13 cellular contexts compared by ENCODE assay signal in genomic region chr14:65849558-65849957, GRCh38.
DNase-seq lines count a peak whose midpoint lies in the region; ATAC-seq and TF ChIP-seq lines count a peak whose summit lies in the region.
"Had no signal": no experiment of that assay in that cellular context is flagged by ENCODE, and none has a peak within 500 bp of the region (broad histone marks: within the 10 kb centered on the region; RNA-seq: fewer than 3 reads in every experiment).

No MANE protein-coding gene starts in this region.

- H3K27ac ChIP-seq in DND-41 (ENCODE audit: low read length), result peak overlapping the region; percentile 92
- H3K27ac ChIP-seq in transverse colon, result no peak overlapping the region
- H3K27ac ChIP-seq: colonic mucosa, pancreas, upper lobe of right lung had no signal

- H3K4me2 ChIP-seq in DND-41 (ENCODE audit: insufficient read depth, low read length), result peak overlapping the region; percentile 56

- no peak for TF ChIP-seq EP300 in transverse colon (IDR thresholded peaks at IDR 0.05; ENCODE audit: low read depth)

- no peaks in the 10 kb centered on the region for H3K79me2 ChIP-seq in DND-41 (ENCODE audit: insufficient read depth, low read length)

- H2AFZ ChIP-seq in DND-41 (ENCODE audit: low read depth, low read length), result peak overlapping the region; percentile 57

- H3K4me3 ChIP-seq in DND-41 (ENCODE audit: low read depth in 1 of 2, low read length in 2 of 2), result peak overlapping the region in 1 of 2 experiments; percentile 30; a peak in 1 of 4 replicates
- H3K4me3 ChIP-seq in transverse colon, result no peak overlapping the region
- H3K4me3 ChIP-seq: colonic mucosa, pancreas, upper lobe of right lung had no signal

- no peak for TF ChIP-seq CTCF in DND-41 (IDR thresholded peaks at IDR 0.05; ENCODE audit: borderline replicate concordance, extremely low read depth, low read length, poor library complexity, severe bottlenecking)
- TF ChIP-seq CTCF in transverse colon (IDR thresholded peaks at IDR 0.05), result no peak

- H3K4me3 Mint-ChIP-seq in effector memory CD8-positive, alpha-beta T cell, result peak overlapping the region; percentile 57 to 63

- no peak for TF ChIP-seq POLR2A in transverse colon (IDR thresholded peaks at IDR 0.05)

- H3K4me1 Mint-ChIP-seq in effector memory CD8-positive, alpha-beta T cell (ENCODE audit: low read depth in 2 of 2), result peaks cover 42 to 57% of the 10 kb centered on the region in 2 donors

- peak overlapping the region; percentile 92 to 97 for H3K27ac Mint-ChIP-seq in effector memory CD8-positive, alpha-beta T cell

- peak overlapping the region; percentile 67 for H3K9ac ChIP-seq in DND-41 (ENCODE audit: low read depth, low read length)

- in situ Hi-C loops in transverse colon (cut with MboI; ENCODE audit: low pct_ligation_motif_present in 1 of 4, low pct_unique_long_range_greater_than_20kb in 1 of 4, low sequenced_read_pairs in 3 of 4), result loop anchor here in 1 of 4 donors (25.0 kb wide), 1 partner anchor 687 kb away; no protein-coding TSS in a partner anchor

- no peaks in the 10 kb centered on the region for H3K27me3 ChIP-seq in DND-41 (ENCODE audit: insufficient read depth, low read length, poor library complexity)
- no peaks in the 10 kb centered on the region for H3K27me3 ChIP-seq in transverse colon
- H3K27me3 ChIP-seq: colonic mucosa, pancreas, upper lobe of right lung had no signal

- no peaks in the 10 kb centered on the region for H4K20me1 ChIP-seq in DND-41 (ENCODE audit: insufficient read depth, low read length)

- H3K9me3 Mint-ChIP-seq in effector memory CD8-positive, alpha-beta T cell, result no peaks in the 10 kb centered on the region

- H3K27me3 Mint-ChIP-seq in effector memory CD8-positive, alpha-beta T cell, result no peaks in the 10 kb centered on the region

- intact Hi-C loops in transverse colon (cut with DNase I; ENCODE audit: low total_unique reads), result no loop called here

- H3K36me3 Mint-ChIP-seq in effector memory CD8-positive, alpha-beta T cell (ENCODE audit: insufficient read depth), result peaks cover 6% of the 10 kb centered on the region

- H3K4me1 ChIP-seq in DND-41 (ENCODE audit: insufficient read depth, low read length) (peaks cover 93% of the 10 kb centered on the region), transverse colon (no peaks in the 10 kb centered on the region)
- H3K4me1 ChIP-seq: Caco-2, colonic mucosa, upper lobe of right lung had no signal

- H3K36me3 ChIP-seq in DND-41 (ENCODE audit: insufficient read depth, low read length), result peaks cover 3% of the 10 kb centered on the region; the same call in 1 of the 2 replicates
- H3K36me3 ChIP-seq in transverse colon, result no peaks in the 10 kb centered on the region
- H3K36me3 ChIP-seq: colonic mucosa, pancreas, upper lobe of right lung had no signal

- no peaks in the 10 kb centered on the region for H3K9me3 ChIP-seq in DND-41 (ENCODE audit: insufficient read depth, low read length, severe bottlenecking)
- no peaks in the 10 kb centered on the region for H3K9me3 ChIP-seq in transverse colon
- H3K9me3 ChIP-seq: Caco-2, colonic mucosa, pancreas, upper lobe of right lung had no signal

- DNase-seq in DMS153 (lab: John Stamatoyannopoulos, UW), result peak; percentile 21
- no peak for DNase-seq in DMS153 treated with DMSO at 0.1 percent for 48 hours (lab: John Stamatoyannopoulos, UW; ENCODE audit: unreplicated experiment)
- DNase-seq in DND-41, result peak; percentile 50
- DNase-seq in NCI-H82 treated with DMSO at 0.1 percent for 48 hours (lab: John Stamatoyannopoulos, UW; ENCODE audit: unreplicated experiment), result peak; percentile 85
- DNase-seq in effector memory CD8-positive, alpha-beta T cell, result no peak
- DNase-seq in NCI-H1048 (lab: John Stamatoyannopoulos, UW), result no peak
- DNase-seq in transverse colon, result no peak
- DNase-seq in LoVo (ENCODE audit: low spot score), result no peak
- DNase-seq: 8988T, Caco-2, colonic mucosa, pancreas, upper lobe of right lung had no signal

- WGBS in transverse colon (ENCODE audit: low coverage in 1 of 2), 2 donors, result 82% methylated on average over 2 of the region's 2 CpGs; no CpG with 5 or more reads in 1 of the 2 donors

- ATAC-seq in DND-41 (ENCODE audit: insufficient read depth, low read depth), result no peak
- ATAC-seq in effector memory CD8-positive, alpha-beta T cell (replicated peaks), result no peak
- ATAC-seq: upper lobe of right lung had no signal

Comparison
In these comparisons a context has a peak if more than half of its experiments do, and no peak if none do; other contexts are left out.
1. DNase-seq: peak in DMS153 (single experiment), DND-41 (single experiment) and NCI-H82 treated with DMSO at 0.1 percent for 48 hours (single experiment); none in DMS153 treated with DMSO at 0.1 percent for 48 hours (single experiment), effector memory CD8-positive, alpha-beta T cell (0 of 3), NCI-H1048 (single experiment), transverse colon (single experiment) and LoVo (single experiment).